Comparison of ENCODE assay signal across 24 cellular contexts in genomic region chr16:57661936-57662906, GRCh38. TPM values are rescaled to one million over a fixed set of nuclear protein-coding genes. Genes with fewer than 3 reads are reported as not detected.
DNase-seq lines count a peak whose midpoint lies in the region; ATAC-seq and TF ChIP-seq lines count a peak whose summit lies in the region.
"Had no signal": no experiment of that assay in that cellular context is flagged by ENCODE, and none has a peak within 500 bp of the region (broad histone marks: within the 10 kb centered on the region; RNA-seq: fewer than 3 reads in every experiment).

No MANE protein-coding gene starts in this region.

- no peaks in the 10 kb centered on the region for H3K4me1 ChIP-seq in endodermal cell (ENCODE audit: control insufficient read depth, insufficient read depth, low read length)
- H3K4me1 ChIP-seq: HAP-1 had no signal

- H3K36me3 Mint-ChIP-seq in activated naive CD4-positive, alpha-beta T cell treated with anti-CD3 and anti-CD28 coated beads, Interleukin-2, amount 50 U/mL, for 24 hours, result no peaks in the 10 kb centered on the region
- no peaks in the 10 kb centered on the region for H3K36me3 Mint-ChIP-seq in activated naive CD4-positive, alpha-beta T cell treated with anti-CD3 and anti-CD28 coated beads, Interleukin-2, amount 50 U/mL, for 72 hours
- H3K36me3 Mint-ChIP-seq in endodermal cell (ENCODE audit: low read depth) (no peaks in the 10 kb centered on the region), neural crest cell (ENCODE audit: low read depth) (no peaks in the 10 kb centered on the region)
- H3K36me3 Mint-ChIP-seq: CD4-positive, CD25-positive, alpha-beta regulatory T cell had no signal

- H3K27me3 ChIP-seq in endodermal cell (ENCODE audit: control insufficient read depth, insufficient read depth, low read length, poor library complexity, severe bottlenecking), result no peaks in the 10 kb centered on the region
- H3K27me3 ChIP-seq: MG63 had no signal

- no peak overlapping the region for H3K27ac ChIP-seq in endodermal cell (ENCODE audit: low read depth, low read length)
- H3K27ac ChIP-seq: GM23248, SK-N-MC had no signal

- H3K4me3 ChIP-seq in endodermal cell (ENCODE audit: low read length), result no peak overlapping the region
- H3K4me3 ChIP-seq: GM23248, HAP-1, MG63, SK-N-MC had no signal

- H3K27ac Mint-ChIP-seq in activated naive CD4-positive, alpha-beta T cell treated with anti-CD3 and anti-CD28 coated beads, Interleukin-2, amount 50 U/mL, for 24 hours, result peak overlapping the region; percentile 74
- H3K27ac Mint-ChIP-seq in activated naive CD4-positive, alpha-beta T cell treated with anti-CD3 and anti-CD28 coated beads, Interleukin-2, amount 50 U/mL, for 72 hours, result peak overlapping the region in 1 of 2 donors; percentile 3
- peak overlapping the region; percentile 26 for H3K27ac Mint-ChIP-seq in endodermal cell
- H3K27ac Mint-ChIP-seq in neural crest cell (ENCODE audit: unreplicated experiment), result peak overlapping the region; percentile 12
- H3K27ac Mint-ChIP-seq: HFFc6 had no signal

- WGBS in endodermal cell (ENCODE audit: insufficient coverage in 1 of 2, insufficient read length in 1 of 2), 2 experiments, result 94 to 96% methylated on average over 17 to 20 of the region's 20 CpGs

- H3K9me3 ChIP-seq in endodermal cell (ENCODE audit: control insufficient read depth, low read length), result no peaks in the 10 kb centered on the region
- H3K9me3 ChIP-seq: HAP-1, MG63 had no signal

- TF ChIP-seq CTCF in endodermal cell (conservative IDR thresholded peaks at IDR 0.05) (no peak), neural crest cell (conservative IDR thresholded peaks at IDR 0.05) (no peak), GM20000 (IDR thresholded peaks at IDR 0.05; ENCODE audit: extremely low read depth, missing control alignments) (no peak)

- no peaks in the 10 kb centered on the region for H3K9me3 Mint-ChIP-seq in activated naive CD4-positive, alpha-beta T cell treated with anti-CD3 and anti-CD28 coated beads, Interleukin-2, amount 50 U/mL, for 24 hours
- H3K9me3 Mint-ChIP-seq in activated naive CD4-positive, alpha-beta T cell treated with anti-CD3 and anti-CD28 coated beads, Interleukin-2, amount 50 U/mL, for 72 hours, result no peaks in the 10 kb centered on the region
- H3K9me3 Mint-ChIP-seq in endodermal cell (no peaks in the 10 kb centered on the region), neural crest cell (no peaks in the 10 kb centered on the region)
- H3K9me3 Mint-ChIP-seq: CD4-positive, CD25-positive, alpha-beta regulatory T cell; HFFc6 had no signal

- DNase-seq in activated naive CD4-positive, alpha-beta T cell treated with anti-CD3 and anti-CD28 coated beads, Interleukin-2, amount 50 U/mL, for 72 hours (ENCODE audit: low spot score in 2 of 2), result no peak
- DNase-seq in endodermal cell (no peak), neural crest cell (ENCODE audit: low read depth, low spot score) (no peak), foreskin melanocyte (no peak), GM20000 (ENCODE audit: low spot score) (no peak), NCI-H1694 (lab: John Stamatoyannopoulos, UW) (no peak)
- DNase-seq: CD4-positive, CD25-positive, alpha-beta regulatory T cell; GM23248; HFFc6; KG1; MG63; NCI-H1105 treated with DMSO at 0.1 percent for 48 hours; NCI-H146; NCI-H2029; NCI-H446; NCI-H526; NCI-H82; RPMI8226; SIG-M5 had no signal

- H3K9ac ChIP-seq in endodermal cell (ENCODE audit: extremely low read depth, low read length, poor library complexity, severe bottlenecking), result no peak overlapping the region
- H3K9ac ChIP-seq: GM23248 had no signal

- no peaks in the 10 kb centered on the region for H3K27me3 Mint-ChIP-seq in activated naive CD4-positive, alpha-beta T cell treated with anti-CD3 and anti-CD28 coated beads, Interleukin-2, amount 50 U/mL, for 24 hours
- H3K27me3 Mint-ChIP-seq in endodermal cell (ENCODE audit: insufficient read depth) (no peaks in the 10 kb centered on the region), neural crest cell (ENCODE audit: low read depth) (no peaks in the 10 kb centered on the region)
- H3K27me3 Mint-ChIP-seq: CD4-positive, CD25-positive, alpha-beta regulatory T cell had no signal

- no peak overlapping the region for H3K4me3 Mint-ChIP-seq in activated naive CD4-positive, alpha-beta T cell treated with anti-CD3 and anti-CD28 coated beads, Interleukin-2, amount 50 U/mL, for 24 hours
- H3K4me3 Mint-ChIP-seq in endodermal cell (no peak overlapping the region), neural crest cell (no peak overlapping the region)
- H3K4me3 Mint-ChIP-seq: CD4-positive, CD25-positive, alpha-beta regulatory T cell; HFFc6 had no signal

- ATAC-seq in activated naive CD4-positive, alpha-beta T cell treated with anti-CD3 and anti-CD28 coated beads, Interleukin-2, amount 50 U/mL, for 72 hours, result no peak

- no peaks in the 10 kb centered on the region for H3K4me1 Mint-ChIP-seq in activated naive CD4-positive, alpha-beta T cell treated with anti-CD3 and anti-CD28 coated beads, Interleukin-2, amount 50 U/mL, for 24 hours
- H3K4me1 Mint-ChIP-seq in endodermal cell (peaks cover 3% of the 10 kb centered on the region), neural crest cell (peaks cover 6% of the 10 kb centered on the region)
- H3K4me1 Mint-ChIP-seq: CD4-positive, CD25-positive, alpha-beta regulatory T cell had no signal

- no peaks in the 10 kb centered on the region for H3K36me3 ChIP-seq in endodermal cell (ENCODE audit: control insufficient read depth, insufficient read depth, low read length)
- H3K36me3 ChIP-seq: HAP-1, MG63 had no signal

RNA-seq across cellular contexts. Expression of gene ADGRG3, which starts 5.9 kb away (rescaled TPM):
- total RNA-seq in activated naive CD4-positive, alpha-beta T cell treated with anti-CD3 and anti-CD28 coated beads, Interleukin-2, amount 50 U/mL, for 72 hours, result under 1 TPM; 0.21 to 0.84 TPM
- not detected for total RNA-seq in endodermal cell
- 0.39 TPM for polyA plus RNA-seq in endodermal cell (2013, experiment 1 of 2)
- 0.21 TPM for polyA plus RNA-seq in endodermal cell (2013, experiment 2 of 2)
- total RNA-seq in neural crest cell, result not detected in 2 replicates
- total RNA-seq: A172, GM23248, HFFc6 had no signal
- polyA plus RNA-seq: BJ; CD4-positive, CD25-positive, alpha-beta regulatory T cell; GM23248 had no signal

RNA-seq across cellular contexts. Expression of gene DRC7, which starts 32.4 kb away (rescaled TPM):
- not detected for total RNA-seq in activated naive CD4-positive, alpha-beta T cell treated with anti-CD3 and anti-CD28 coated beads, Interleukin-2, amount 50 U/mL, for 72 hours
- total RNA-seq in endodermal cell, result 1 to 10 TPM; 1.6 to 1.8 TPM
- polyA plus RNA-seq in endodermal cell (2013, experiment 1 of 2), result 0.25 TPM
- polyA plus RNA-seq in endodermal cell (2013, experiment 2 of 2), result 0.46 TPM
- 0.16 and 0.32 TPM in 2 replicates for total RNA-seq in neural crest cell
- total RNA-seq: A172; CD4-positive, CD25-positive, alpha-beta regulatory T cell; GM23248; HFFc6 had no signal
- polyA plus RNA-seq: BJ; CD4-positive, CD25-positive, alpha-beta regulatory T cell; GM23248 had no signal

RNA-seq across cellular contexts. Expression of gene ADGRG1, which starts 33.8 kb away (rescaled TPM):
- 1 to 10 TPM; 4.3 to 8.2 TPM for total RNA-seq in activated naive CD4-positive, alpha-beta T cell treated with anti-CD3 and anti-CD28 coated beads, Interleukin-2, amount 50 U/mL, for 72 hours
- under 1 TPM; 0.64 TPM for total RNA-seq in endodermal cell
- polyA plus RNA-seq in endodermal cell (2013, experiment 1 of 2), result 122 TPM
- polyA plus RNA-seq in endodermal cell (2013, experiment 2 of 2), result 97.9 TPM
- 56.6 and 58.5 TPM in 2 replicates for total RNA-seq in neural crest cell
